ENCODE assay signal across 14 cellular contexts in the genomic region with DNA sequence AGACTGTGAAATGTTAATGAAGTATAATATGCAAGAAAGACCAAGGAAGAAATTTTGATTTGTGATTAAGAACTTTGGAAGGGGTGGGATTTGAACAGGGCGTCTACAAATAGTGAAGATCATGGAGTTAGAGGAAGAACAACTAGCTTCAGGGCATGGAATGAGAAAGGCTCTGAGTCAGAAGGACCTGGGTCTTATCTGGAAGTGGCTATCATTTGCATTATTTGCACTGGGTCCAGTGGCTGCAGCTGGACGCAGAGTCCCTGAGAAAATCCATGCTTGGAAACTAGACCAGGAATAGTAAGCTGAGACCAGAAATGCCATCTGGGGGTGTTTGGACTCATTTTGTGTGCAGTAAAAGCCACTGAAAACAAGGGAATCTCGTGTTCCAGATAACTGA. TPM values are rescaled to one million over a fixed set of nuclear protein-coding genes. Genes with fewer than 3 reads are reported as not detected.
DNase-seq lines count a peak whose midpoint lies in the region; ATAC-seq and TF ChIP-seq lines count a peak whose summit lies in the region.
"Had no signal": no experiment of that assay in that cellular context is flagged by ENCODE, and none has a peak within 500 bp of the region (broad histone marks: within the 10 kb centered on the region; RNA-seq: fewer than 3 reads in every experiment).

No MANE protein-coding gene starts in this region.

- CTCF ChIA-PET in Calu3 (lab: Charles Lee) = no interaction called here

- WGBS in aorta, 2 donors = 38 to 43% methylated on average over 3 of the region's 3 CpGs

- no peaks in the 10 kb centered on the region for H3K9me3 Mint-ChIP-seq in Calu3 (ENCODE audit: low read depth, unreplicated experiment)
- H3K9me3 Mint-ChIP-seq: GM23338 had no signal

- H3K4me1 ChIP-seq in gastrocnemius medialis = peaks cover 45 to 55% of the 10 kb centered on the region in 2 donors
- H3K4me1 ChIP-seq in aorta (ENCODE audit: control insufficient read depth in 1 of 2, insufficient read depth in 2 of 2, low read length in 2 of 2) = peaks cover 2 to 5% of the 10 kb centered on the region in 2 donors

- no peaks in the 10 kb centered on the region for H3K36me3 Mint-ChIP-seq in Calu3 (ENCODE audit: insufficient read depth, unreplicated experiment)
- H3K36me3 Mint-ChIP-seq: CD8-positive, alpha-beta memory T cell; IgD-negative memory B cell had no signal

- no peaks in the 10 kb centered on the region for H3K27me3 Mint-ChIP-seq in Calu3 (ENCODE audit: unreplicated experiment)
- H3K27me3 Mint-ChIP-seq: CD8-positive, alpha-beta memory T cell had no signal

- no peak overlapping the region for H3K4me3 Mint-ChIP-seq in Calu3 (ENCODE audit: low read depth, unreplicated experiment)
- H3K4me3 Mint-ChIP-seq: CD8-positive, alpha-beta memory T cell; GM23338; IgD-negative memory B cell had no signal

- H3K36me3 ChIP-seq in gastrocnemius medialis (no peaks in the 10 kb centered on the region), aorta (ENCODE audit: control insufficient read depth in 1 of 2, insufficient read depth in 2 of 2, low read length in 1 of 2) (no peaks in the 10 kb centered on the region)

- H3K27ac ChIP-seq in gastrocnemius medialis (peak overlapping the region; percentile 49 to 94 (median 62)), aorta (ENCODE audit: low read depth in 1 of 2, low read length in 2 of 2) (no peak overlapping the region)

- no peaks in the 10 kb centered on the region for H3K27me3 ChIP-seq in gastrocnemius medialis
- no peaks in the 10 kb centered on the region for H3K27me3 ChIP-seq in aorta (ENCODE audit: control insufficient read depth in 1 of 2, insufficient read depth in 2 of 2, low read length in 1 of 2)

- no TSS peak for BruUV-seq in Calu3 (replicated peaks; lab: Mats Ljungman, UMichigan)

- H3K4me3 ChIP-seq in gastrocnemius medialis (no peak overlapping the region), aorta (ENCODE audit: low read length in 2 of 2) (no peak overlapping the region)
- H3K4me3 ChIP-seq: GM23338 had no signal

- intact Hi-C loops in Calu3 (cut with micrococcal nuclease; ENCODE audit: unreplicated experiment) (no loop called here), gastrocnemius medialis (cut with DNase I; ENCODE audit: low total_unique reads) (no loop called here), aorta (cut with DNase I) (no loop called here)

- no peak for TF ChIP-seq POLR2A in gastrocnemius medialis (IDR thresholded peaks at IDR 0.05)

- TF ChIP-seq CTCF in Calu3 (IDR thresholded peaks at IDR 0.05; ENCODE audit: unreplicated experiment) (no peak), gastrocnemius medialis (IDR thresholded peaks at IDR 0.05 in 4 of 5, conservative IDR thresholded peaks at IDR 0.05 in 1 of 5) (no peak)

- H3K4me1 Mint-ChIP-seq in Calu3 (ENCODE audit: low read depth, unreplicated experiment) = peaks cover 33% of the 10 kb centered on the region
- H3K4me1 Mint-ChIP-seq: CD8-positive, alpha-beta memory T cell; IgD-negative memory B cell had no signal

- in situ Hi-C loops in gastrocnemius medialis (cut with MboI; ENCODE audit: low sequenced_read_pairs in 4 of 4) = loop anchor here in 3 of 4 donors (10.0 to 25.0 kb wide), 2 partner anchors 169 to 171 kb away; no protein-coding TSS in a partner anchor

- DNase-seq in Calu3 = no peak
- peak; percentile 32 for DNase-seq in ELF-1 (ENCODE audit: low read depth, low spot score)
- peak; percentile 45 for DNase-seq in RPMI7951 (ENCODE audit: low read depth)
- DNase-seq in gastrocnemius medialis = no peak
- DNase-seq in left lobe of liver (ENCODE audit: low spot score) = no peak
- DNase-seq in aorta = no peak
- DNase-seq: Caco-2; CD8-positive, alpha-beta memory T cell; DMS53; H7 had no signal

- H3K9me3 ChIP-seq in gastrocnemius medialis (no peaks in the 10 kb centered on the region), aorta (ENCODE audit: control insufficient read depth, low read length) (no peaks in the 10 kb centered on the region)
- H3K9me3 ChIP-seq: Caco-2 had no signal

- H3K27ac Mint-ChIP-seq in Calu3 (ENCODE audit: unreplicated experiment) = peak overlapping the region; percentile 50
- H3K27ac Mint-ChIP-seq: CD8-positive, alpha-beta memory T cell; GM23338; IgD-negative memory B cell had no signal

- ATAC-seq in gastrocnemius medialis = no peak
- ATAC-seq in HG02852 (IDR thresholded peaks at IDR 0.05; ENCODE audit: unreplicated experiment) = no peak
- no peak for ATAC-seq in left lobe of liver
- no peak for ATAC-seq in HG03469 (IDR thresholded peaks at IDR 0.05; ENCODE audit: unreplicated experiment)
- ATAC-seq in aorta (ENCODE audit: low FRiP score) = no peak
- ATAC-seq: GM23338 had no signal

RNA-seq across cellular contexts. Expression of gene LIMCH1, which starts 4.3 kb away (rescaled TPM):
- total RNA-seq in Calu3 (2022) (53.9 and 78.7 TPM in 2 replicates), gastrocnemius medialis (10 to 100 TPM; 36.2 to 71.4 (median 52.1) TPM), left lobe of liver (9.8 TPM), aorta (100 to 1,000 TPM; 177 to 191 TPM)
- total RNA-seq in RPMI7951 (2014; rRNA removed; shearing (Covaris generic)) = 0.39 and 0.60 TPM in 2 replicates
- polyA plus RNA-seq in aorta = 10 to 100 TPM; 31.7 to 40.5 TPM
- total RNA-seq: CD8-positive, alpha-beta memory T cell had no signal
- polyA plus RNA-seq: CD8-positive, alpha-beta memory T cell; IgD-negative memory B cell had no signal

Comparison
In these comparisons a context has a peak if more than half of its experiments do, and no peak if none do; other contexts are left out.
1. DNase-seq: peak in ELF-1 (single experiment) and RPMI7951 (single experiment); none in Calu3 (single experiment), gastrocnemius medialis (0 of 2), left lobe of liver (single experiment) and aorta (0 of 2).
2. H3K27ac ChIP-seq: peak in gastrocnemius medialis (4 of 4); none in aorta (0 of 2).